Comparison of ENCODE assay signal across 10 cellular contexts in genomic region chr12:131897276-131897675, GRCh38. TPM values are rescaled to one million over a fixed set of nuclear protein-coding genes. Genes with fewer than 3 reads are reported as not detected.
DNase-seq lines count a peak whose midpoint lies in the region; ATAC-seq, FAIRE-seq and TF ChIP-seq lines count a peak whose summit lies in the region.
"Had no signal": no experiment of that assay in that cellular context is flagged by ENCODE, and none has a peak within 500 bp of the region (broad histone marks: within the 10 kb centered on the region; RNA-seq: fewer than 3 reads in every experiment).

No MANE protein-coding gene starts in this region.

- WGBS in right cardiac atrium = 91% methylated on average over 18 of the region's 18 CpGs

- H3K4me3 Mint-ChIP-seq in activated B cell treated with CpG ODN at 0.5 μM for 24 hours = peak overlapping the region; percentile 38

- H3K4me1 ChIP-seq in DND-41 (ENCODE audit: insufficient read depth, low read length) = peaks cover 34% of the 10 kb centered on the region
- H3K4me1 ChIP-seq in right cardiac atrium (ENCODE audit: control insufficient read depth, insufficient read depth, low read length) = peaks cover 6% of the 10 kb centered on the region
- peaks cover 20% of the 10 kb centered on the region for H3K4me1 ChIP-seq in skeletal muscle satellite cell (ENCODE audit: control insufficient read depth, insufficient read depth, low read length)

- CTCF ChIA-PET in activated B cell treated with CpG ODN at 0.5 μM for 24 hours (lab: Charles Lee) = no interaction called here

- H3K36me3 ChIP-seq in DND-41 (ENCODE audit: insufficient read depth, low read length) (peaks cover 45% of the 10 kb centered on the region), skeletal muscle satellite cell (ENCODE audit: insufficient read depth, low read length) (no peaks in the 10 kb centered on the region)

- intact Hi-C loops in activated B cell treated with CpG ODN at 0.5 μM for 24 hours (cut with micrococcal nuclease) (loop anchor here (10.0 kb wide), 1 partner anchor 1022 kb away; the partner anchor contains the start of gene RAN), right cardiac atrium (cut with DNase I) (loop anchor here in 1 of 4 donors (5.0 kb wide), 1 partner anchor 50 kb away; the partner anchor contains the start of gene EP400)

- H3K9me3 Mint-ChIP-seq in activated B cell treated with CpG ODN at 0.5 μM for 24 hours = no peaks in the 10 kb centered on the region

- peaks cover 49% of the 10 kb centered on the region for H4K20me1 ChIP-seq in DND-41 (ENCODE audit: insufficient read depth, low read length)

- ATAC-seq in DND-41 (ENCODE audit: insufficient read depth, low read depth) (no peak), activated B cell treated with CpG ODN at 0.5 μM for 24 hours (ENCODE audit: low read depth) (no peak), right cardiac atrium (no peak), GM18909 (IDR thresholded peaks at IDR 0.05; ENCODE audit: poor library complexity, unreplicated experiment) (no peak), HG03135 (IDR thresholded peaks at IDR 0.05; ENCODE audit: unreplicated experiment) (no peak)

- no peak for FAIRE-seq in D721Med (lab: Jason Lieb, UNC)

- H3K9me3 ChIP-seq in DND-41 (ENCODE audit: insufficient read depth, low read length, severe bottlenecking) (no peaks in the 10 kb centered on the region), right cardiac atrium (ENCODE audit: control insufficient read depth, low read length) (no peaks in the 10 kb centered on the region), skeletal muscle satellite cell (replicated peaks; ENCODE audit: low read length) (no peaks in the 10 kb centered on the region)

- H3K4me2 ChIP-seq in DND-41 (ENCODE audit: insufficient read depth, low read length) = peak overlapping the region; percentile 87; the same call in 1 of the 2 replicates
- H3K4me2 ChIP-seq in skeletal muscle satellite cell (ENCODE audit: low read length) = peak overlapping the region; percentile 97

- H3K36me3 Mint-ChIP-seq in activated B cell treated with CpG ODN at 0.5 μM for 24 hours (ENCODE audit: low read depth) = no peaks in the 10 kb centered on the region

- H3K27ac ChIP-seq in DND-41 (ENCODE audit: low read length) (peak overlapping the region; percentile 60), right cardiac atrium (ENCODE audit: low read length) (no peak overlapping the region)

- H3K4me3 ChIP-seq in DND-41 (ENCODE audit: low read depth in 1 of 2, low read length in 2 of 2) = peak overlapping the region in 1 of 2 experiments; percentile 13; a peak in 1 of 4 replicates
- no peak overlapping the region for H3K4me3 ChIP-seq in right cardiac atrium (ENCODE audit: low read length)
- no peak overlapping the region for H3K4me3 ChIP-seq in skeletal muscle satellite cell (ENCODE audit: low read length)

- H3K79me2 ChIP-seq in DND-41 (ENCODE audit: insufficient read depth, low read length) = peaks cover 70% of the 10 kb centered on the region

- H3K27ac Mint-ChIP-seq in activated B cell treated with CpG ODN at 0.5 μM for 24 hours = no peak overlapping the region

- no peaks in the 10 kb centered on the region for H3K27me3 Mint-ChIP-seq in activated B cell treated with CpG ODN at 0.5 μM for 24 hours

- H2AFZ ChIP-seq in DND-41 (ENCODE audit: low read depth, low read length) = no peak overlapping the region

- peaks cover 22% of the 10 kb centered on the region for H3K4me1 Mint-ChIP-seq in activated B cell treated with CpG ODN at 0.5 μM for 24 hours

- DNase-seq in DND-41 (no peak), activated B cell treated with CpG ODN at 0.5 μM for 24 hours (no peak), right cardiac atrium (peak; percentile 13 to 64 (median 55)), T1000 (lab: John Stamatoyannopoulos, UW) (no peak), D721Med (ENCODE audit: insufficient read length, low spot score) (no peak)
- DNase-seq: NCI-H748 treated with DMSO at 0.1 percent for 48 hours had no signal

- POLR2A ChIA-PET in activated B cell treated with CpG ODN at 0.5 μM for 24 hours (lab: Charles Lee) = interaction anchor here (1.0 kb wide), 1 partner anchor 53 kb away, joined by 3 read pairs; no protein-coding TSS in a partner anchor

- H3K27me3 ChIP-seq in DND-41 (ENCODE audit: insufficient read depth, low read length, poor library complexity) (no peaks in the 10 kb centered on the region), right cardiac atrium (ENCODE audit: control insufficient read depth, insufficient read depth) (no peaks in the 10 kb centered on the region), skeletal muscle satellite cell (ENCODE audit: control insufficient read depth, insufficient read depth, low read length) (no peaks in the 10 kb centered on the region)
- H3K27me3 ChIP-seq: brain microvascular endothelial cell had no signal

- TF ChIP-seq CTCF in DND-41 (IDR thresholded peaks at IDR 0.05; ENCODE audit: borderline replicate concordance, extremely low read depth, low read length, poor library complexity, severe bottlenecking) (no peak), activated B cell treated with CpG ODN at 0.5 μM for 24 hours (IDR thresholded peaks at IDR 0.05) (no peak), D721Med (IDR thresholded peaks at IDR 0.05; ENCODE audit: insufficient read depth, missing control alignments) (no peak)

- H3K9ac ChIP-seq in DND-41 (ENCODE audit: low read depth, low read length) = peak overlapping the region; percentile 68; the same call in 1 of the 2 replicates
- H3K9ac ChIP-seq in skeletal muscle satellite cell (ENCODE audit: low read depth, low read length) = peak overlapping the region; percentile 82

RNA-seq across cellular contexts. Expression of gene ULK1, which starts 2.9 kb away (rescaled TPM):
- 20.1 and 27.0 TPM in 2 replicates for total RNA-seq in activated B cell treated with CpG ODN at 0.5 μM for 24 hours
- total RNA-seq in right cardiac atrium = 10 to 100 TPM; 33.4 to 51.3 (median 48.0) TPM
- polyA plus RNA-seq in right cardiac atrium = 29.4 TPM
- 4.6 and 4.8 TPM in 2 replicates for total RNA-seq in skeletal muscle satellite cell (2012; rRNA removed)

RNA-seq across cellular contexts. Expression of gene PUS1, which starts 31.8 kb away (rescaled TPM):
- total RNA-seq in activated B cell treated with CpG ODN at 0.5 μM for 24 hours = 51.5 and 60.3 TPM in 2 replicates
- total RNA-seq in right cardiac atrium = 10 to 100 TPM in 1 of 4 donors, 1 to 10 TPM in 3; 7.2 to 13.7 (median 7.9) TPM
- polyA plus RNA-seq in right cardiac atrium = 7.2 TPM
- 15.9 and 21.3 TPM in 2 replicates for total RNA-seq in skeletal muscle satellite cell (2012; rRNA removed)

RNA-seq across cellular contexts. Expression of gene EP400, which starts 52.5 kb away (rescaled TPM):
- total RNA-seq in activated B cell treated with CpG ODN at 0.5 μM for 24 hours (57.8 and 65.6 TPM in 2 replicates), right cardiac atrium (10 to 100 TPM; 15.5 to 21.6 (median 18.1) TPM)
- polyA plus RNA-seq in right cardiac atrium = 10.1 TPM
- total RNA-seq in skeletal muscle satellite cell (2012; rRNA removed) = 12.4 and 13.3 TPM in 2 replicates

Comparison
In these comparisons a context has a peak if more than half of its experiments do, and no peak if none do; other contexts are left out.
1. DNase-seq: peak in right cardiac atrium (3 of 3); none in DND-41 (single experiment), activated B cell treated with CpG ODN at 0.5 μM for 24 hours (single experiment), T1000 (single experiment) and D721Med (single experiment).